Comparison of ENCODE assay signal across 15 cellular contexts in the genomic region with DNA sequence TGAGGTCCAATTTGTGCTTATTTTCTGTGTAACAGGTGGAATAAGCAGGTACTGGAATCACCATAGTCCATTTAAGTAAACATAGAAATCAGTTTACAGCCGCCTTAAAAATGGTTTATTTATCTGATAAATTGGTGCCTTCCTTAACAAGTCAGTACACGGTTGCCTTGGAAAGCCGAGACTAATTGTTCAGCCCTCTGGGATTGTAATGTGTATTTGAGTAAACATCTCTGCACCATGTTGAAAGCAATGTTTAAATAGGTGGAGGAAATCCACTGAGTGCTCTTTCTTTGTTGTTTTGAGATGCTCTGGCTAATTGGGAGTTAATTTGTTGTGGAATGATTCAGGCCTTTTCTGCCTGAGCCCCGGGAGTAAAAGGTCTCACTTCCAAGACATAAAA.
DNase-seq lines count a peak whose midpoint lies in the region; ATAC-seq and TF ChIP-seq lines count a peak whose summit lies in the region.
"Had no signal": no experiment of that assay in that cellular context is flagged by ENCODE, and none has a peak within 500 bp of the region (broad histone marks: within the 10 kb centered on the region; RNA-seq: fewer than 3 reads in every experiment).

No MANE protein-coding gene starts in this region.

- peaks cover 4 to 56% (median 42%) of the 10 kb centered on the region in 4 donors for H3K4me1 ChIP-seq in tibial artery
- H3K4me1 ChIP-seq: Caco-2 had no signal

- no peak for ATAC-seq in GM21723 (IDR thresholded peaks at IDR 0.05; ENCODE audit: unreplicated experiment)

- H3K4me3 ChIP-seq in tibial artery, result no peak overlapping the region

- DNase-seq in NCI-H2107 treated with DMSO at 0.1 percent for 48 hours (lab: John Stamatoyannopoulos, UW; ENCODE audit: unreplicated experiment), result peak; percentile 31
- no peak for DNase-seq in NCI-H2107 (lab: John Stamatoyannopoulos, UW)
- peak; percentile 48 for DNase-seq in NCI-H1092 (lab: John Stamatoyannopoulos, UW)
- DNase-seq in NCI-H748 (lab: John Stamatoyannopoulos, UW; ENCODE audit: unreplicated experiment), result peak; percentile 87
- DNase-seq in tibial artery, result no peak
- DNase-seq in retina, result no peak
- DNase-seq: ACHN, AML-193, Caco-2, GF-D8, GOT3, NCI-H2029, SK-N-SH, T-helper 1 cell had no signal

- H3K27me3 ChIP-seq in tibial artery, result peaks cover 0 to 7% of the 10 kb centered on the region in 2 donors

- H3K27ac ChIP-seq in tibial artery, result peak overlapping the region; percentile 76 to 78

- no peak for TF ChIP-seq CTCF in tibial artery (IDR thresholded peaks at IDR 0.05)

- intact Hi-C loops in tibial artery (cut with DNase I; ENCODE audit: low total_unique reads), result no loop called here

- H3K36me3 ChIP-seq in tibial artery, result no peaks in the 10 kb centered on the region

- peaks cover 0 to 9% (median 8%) of the 10 kb centered on the region in 3 donors for H3K9me3 ChIP-seq in tibial artery
- H3K9me3 ChIP-seq: SK-N-SH had no signal

Comparison
In these comparisons a context has a peak if more than half of its experiments do, and no peak if none do; other contexts are left out.
1. DNase-seq: peak in NCI-H2107 treated with DMSO at 0.1 percent for 48 hours (single experiment), NCI-H1092 (single experiment) and NCI-H748 (single experiment); none in NCI-H2107 (single experiment), tibial artery (0 of 2) and retina (single experiment).